8 cellular contexts compared by ENCODE assay signal in genomic region chr5:142845954-142846398, GRCh38.
DNase-seq lines count a peak whose midpoint lies in the region; ATAC-seq and TF ChIP-seq lines count a peak whose summit lies in the region.

No MANE protein-coding gene starts in this region.

- no peak for DNase-seq in activated T-cell treated with anti-CD3 and anti-CD28 coated beads, Interleukin-2, amount 50 U/mL, for 24 hours
- DNase-seq in activated T-cell treated with anti-CD3 and anti-CD28 coated beads, Interleukin-2, amount 50 U/mL, for 48 hours, result no peak
- DNase-seq in esophagus muscularis mucosa (ENCODE audit: extremely low spot score), result no peak
- no peak for DNase-seq in testis
- no peak for DNase-seq in NCI-H510A (lab: John Stamatoyannopoulos, UW)
- no peak for DNase-seq in NCI-H526 (lab: John Stamatoyannopoulos, UW)
- no peak for DNase-seq in stimulated activated naive CD4-positive, alpha-beta T cell treated with Interleukin-2 at 50 U/mL for 16 hours (lab: John Stamatoyannopoulos, UW)

- WGBS in esophagus muscularis mucosa, result 73% methylated on average over 8 of the region's 9 CpGs
- 65 to 72% methylated on average over 8 to 9 of the region's 9 CpGs for WGBS in testis, 2 donors

- no peak for TF ChIP-seq CTCF in esophagus muscularis mucosa (IDR thresholded peaks at IDR 0.05)
- no peak for TF ChIP-seq CTCF in testis (IDR thresholded peaks at IDR 0.05)

- TF ChIP-seq POLR2A in esophagus muscularis mucosa (IDR thresholded peaks at IDR 0.05; ENCODE audit: low read depth) (no peak), testis (IDR thresholded peaks at IDR 0.05) (no peak)

- H3K4me1 ChIP-seq in esophagus muscularis mucosa (peaks cover 59 to 74% (median 64%) of the 10 kb centered on the region in 4 donors), testis (peaks cover 25% of the 10 kb centered on the region)

- peak overlapping the region; percentile 31 to 49 (median 41) for H3K27ac ChIP-seq in esophagus muscularis mucosa (replicated peaks in 1 of 4)
- peak overlapping the region; percentile 42 to 55 for H3K27ac ChIP-seq in testis

- no peaks in the 10 kb centered on the region for H3K9me3 ChIP-seq in esophagus muscularis mucosa
- no peaks in the 10 kb centered on the region for H3K9me3 ChIP-seq in testis

- no peaks in the 10 kb centered on the region for H3K27me3 Mint-ChIP-seq in activated T-cell treated with anti-CD3 and anti-CD28 coated beads, Interleukin-2, amount 50 U/mL, for 24 hours

- H3K4me3 Mint-ChIP-seq in activated T-cell treated with anti-CD3 and anti-CD28 coated beads, Interleukin-2, amount 50 U/mL, for 24 hours, result no peak overlapping the region

- H3K4me1 Mint-ChIP-seq in activated T-cell treated with anti-CD3 and anti-CD28 coated beads, Interleukin-2, amount 50 U/mL, for 24 hours (ENCODE audit: low read depth), result peaks cover 59% of the 10 kb centered on the region

- intact Hi-C loops in esophagus muscularis mucosa (cut with DNase I) (no loop called here), testis (cut with DNase I; ENCODE audit: low total_unique reads) (no loop called here)

- no peaks in the 10 kb centered on the region for H3K36me3 Mint-ChIP-seq in activated T-cell treated with anti-CD3 and anti-CD28 coated beads, Interleukin-2, amount 50 U/mL, for 24 hours (ENCODE audit: low read depth)

- H3K4me3 ChIP-seq in esophagus muscularis mucosa (no peak overlapping the region), testis (no peak overlapping the region)

- ATAC-seq in HG03520 (IDR thresholded peaks at IDR 0.05; ENCODE audit: unreplicated experiment), result peak; percentile 54

- no peaks in the 10 kb centered on the region for H3K9me3 Mint-ChIP-seq in activated T-cell treated with anti-CD3 and anti-CD28 coated beads, Interleukin-2, amount 50 U/mL, for 24 hours

- no peak for TF ChIP-seq EP300 in esophagus muscularis mucosa (IDR thresholded peaks at IDR 0.05)

- H3K27ac Mint-ChIP-seq in activated T-cell treated with anti-CD3 and anti-CD28 coated beads, Interleukin-2, amount 50 U/mL, for 24 hours, result peak overlapping the region; percentile 81

- H3K36me3 ChIP-seq in esophagus muscularis mucosa, result no peaks in the 10 kb centered on the region
- no peaks in the 10 kb centered on the region for H3K36me3 ChIP-seq in testis (ENCODE audit: low read depth, missing control alignments)

- no peaks in the 10 kb centered on the region for H3K27me3 ChIP-seq in esophagus muscularis mucosa
- no peaks in the 10 kb centered on the region for H3K27me3 ChIP-seq in testis
